ENCODE assay signal across 1 cellular context in the genomic region with DNA sequence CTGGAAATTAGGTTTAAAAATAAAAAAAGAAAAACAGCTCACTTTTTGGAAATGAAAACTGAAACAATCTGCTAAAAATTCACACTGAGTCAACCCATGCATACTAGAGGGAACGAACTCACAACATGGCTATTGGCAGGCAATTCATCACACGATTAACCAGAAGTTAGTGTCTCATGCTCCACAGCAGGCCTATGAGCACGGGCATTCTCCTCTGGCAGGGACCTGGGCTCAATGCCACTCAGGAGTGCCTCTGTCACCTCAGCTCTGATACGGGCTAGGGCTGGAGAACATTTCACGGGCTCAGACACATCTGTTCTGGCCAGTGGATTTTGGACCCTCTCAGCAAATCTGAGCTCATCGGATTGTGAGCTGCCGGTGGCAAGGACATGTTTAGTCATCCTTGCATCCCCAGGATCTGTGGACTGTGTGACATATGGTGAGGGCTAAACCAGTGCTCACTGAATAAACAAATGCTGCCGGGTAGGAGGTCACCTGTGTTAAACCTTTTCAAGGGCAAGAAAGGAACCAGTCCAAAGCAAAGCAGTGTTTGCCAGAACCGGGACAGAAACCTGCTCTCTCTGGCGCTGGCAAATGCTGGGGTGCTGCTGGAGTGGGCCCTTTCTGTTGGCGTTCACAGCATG.
TF ChIP-seq lines count a peak whose summit lies in the region.

No MANE protein-coding gene starts in this region.

TF ChIP-seq in HepG2, 621 proteins besides CTCF, POLR2A, EP300 and RAD21 (continued from another document and continues in another):
- TF ChIP-seq, protein P1, sequence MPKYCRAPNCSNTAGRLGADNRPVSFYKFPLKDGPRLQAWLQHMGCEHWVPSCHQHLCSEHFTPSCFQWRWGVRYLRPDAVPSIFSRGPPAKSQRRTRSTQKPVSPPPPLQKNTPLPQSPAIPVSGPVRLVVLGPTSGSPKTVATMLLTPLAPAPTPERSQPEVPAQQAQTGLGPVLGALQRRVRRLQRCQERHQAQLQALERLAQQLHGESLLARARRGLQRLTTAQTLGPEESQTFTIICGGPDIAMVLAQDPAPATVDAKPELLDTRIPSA (CRISPR knock-in tag; IDR thresholded peaks at IDR 0.05; ENCODE audit: borderline replicate concordance), result no peak
- TF ChIP-seq ZNF251 (CRISPR knock-in tag; IDR thresholded peaks at IDR 0.05) (no peak), ZNF883 (CRISPR knock-in tag; IDR thresholded peaks at IDR 0.05; ENCODE audit: not compliant biosample characterization) (no peak), CHD2 (IDR thresholded peaks at IDR 0.05; ENCODE audit: low read depth, low read length) (no peak), KLF11 (CRISPR knock-in tag; IDR thresholded peaks at IDR 0.05) (no peak), PAWR (CRISPR knock-in tag; IDR thresholded peaks at IDR 0.05; ENCODE audit: borderline replicate concordance) (no peak), KLF9 (CRISPR knock-in tag; IDR thresholded peaks at IDR 0.05; ENCODE audit: low read depth) (no peak), PPARG (CRISPR knock-in tag; conservative IDR thresholded peaks at IDR 0.05) (peak; percentile 89), GATAD1 (CRISPR knock-in tag; IDR thresholded peaks at IDR 0.05) (no peak), NFRKB (IDR thresholded peaks at IDR 0.05) (no peak), REPIN1 (CRISPR knock-in tag; IDR thresholded peaks at IDR 0.05; ENCODE audit: borderline replicate concordance, low read depth) (peak; percentile 77; the same call in 1 of the 2 replicates), KAT2B (IDR thresholded peaks at IDR 0.05; ENCODE audit: borderline replicate concordance, low read depth, low read length) (no peak), ZNF430 (CRISPR knock-in tag; IDR thresholded peaks at IDR 0.05) (peak; percentile 53; the same call in 1 of the 2 replicates), TOPORS (CRISPR knock-in tag; IDR thresholded peaks at IDR 0.05) (no peak), ZNF746 (CRISPR knock-in tag; IDR thresholded peaks at IDR 0.05) (peak; percentile 68; the same call in 1 of the 2 replicates), MED1 (CRISPR knock-in tag; IDR thresholded peaks at IDR 0.05) (peak; percentile 89), SMYD3 (CRISPR knock-in tag; IDR thresholded peaks at IDR 0.05) (no peak), ZNF552 (CRISPR knock-in tag; IDR thresholded peaks at IDR 0.05; ENCODE audit: borderline replicate concordance) (no peak), POGZ (CRISPR knock-in tag; IDR thresholded peaks at IDR 0.05) (peak; percentile 61; the same call in 1 of the 2 replicates), ZNF138 (CRISPR knock-in tag; IDR thresholded peaks at IDR 0.05; ENCODE audit: low read depth) (no peak), POLR2G (IDR thresholded peaks at IDR 0.05; ENCODE audit: low read depth, low read length) (no peak), BRD4 (CRISPR knock-in tag; IDR thresholded peaks at IDR 0.05) (no peak), GABPB1 (CRISPR knock-in tag; IDR thresholded peaks at IDR 0.05) (peak; percentile 38; the same call in 1 of the 2 replicates), MEIS2 (CRISPR knock-in tag; IDR thresholded peaks at IDR 0.05) (peak; percentile 84)
- TF ChIP-seq, protein P2, sequence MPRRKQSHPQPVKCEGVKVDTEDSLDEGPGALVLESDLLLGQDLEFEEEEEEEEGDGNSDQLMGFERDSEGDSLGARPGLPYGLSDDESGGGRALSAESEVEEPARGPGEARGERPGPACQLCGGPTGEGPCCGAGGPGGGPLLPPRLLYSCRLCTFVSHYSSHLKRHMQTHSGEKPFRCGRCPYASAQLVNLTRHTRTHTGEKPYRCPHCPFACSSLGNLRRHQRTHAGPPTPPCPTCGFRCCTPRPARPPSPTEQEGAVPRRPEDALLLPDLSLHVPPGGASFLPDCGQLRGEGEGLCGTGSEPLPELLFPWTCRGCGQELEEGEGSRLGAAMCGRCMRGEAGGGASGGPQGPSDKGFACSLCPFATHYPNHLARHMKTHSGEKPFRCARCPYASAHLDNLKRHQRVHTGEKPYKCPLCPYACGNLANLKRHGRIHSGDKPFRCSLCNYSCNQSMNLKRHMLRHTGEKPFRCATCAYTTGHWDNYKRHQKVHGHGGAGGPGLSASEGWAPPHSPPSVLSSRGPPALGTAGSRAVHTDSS (CRISPR knock-in tag; conservative IDR thresholded peaks at IDR 0.05), result no peak
- TF ChIP-seq, protein P3, sequence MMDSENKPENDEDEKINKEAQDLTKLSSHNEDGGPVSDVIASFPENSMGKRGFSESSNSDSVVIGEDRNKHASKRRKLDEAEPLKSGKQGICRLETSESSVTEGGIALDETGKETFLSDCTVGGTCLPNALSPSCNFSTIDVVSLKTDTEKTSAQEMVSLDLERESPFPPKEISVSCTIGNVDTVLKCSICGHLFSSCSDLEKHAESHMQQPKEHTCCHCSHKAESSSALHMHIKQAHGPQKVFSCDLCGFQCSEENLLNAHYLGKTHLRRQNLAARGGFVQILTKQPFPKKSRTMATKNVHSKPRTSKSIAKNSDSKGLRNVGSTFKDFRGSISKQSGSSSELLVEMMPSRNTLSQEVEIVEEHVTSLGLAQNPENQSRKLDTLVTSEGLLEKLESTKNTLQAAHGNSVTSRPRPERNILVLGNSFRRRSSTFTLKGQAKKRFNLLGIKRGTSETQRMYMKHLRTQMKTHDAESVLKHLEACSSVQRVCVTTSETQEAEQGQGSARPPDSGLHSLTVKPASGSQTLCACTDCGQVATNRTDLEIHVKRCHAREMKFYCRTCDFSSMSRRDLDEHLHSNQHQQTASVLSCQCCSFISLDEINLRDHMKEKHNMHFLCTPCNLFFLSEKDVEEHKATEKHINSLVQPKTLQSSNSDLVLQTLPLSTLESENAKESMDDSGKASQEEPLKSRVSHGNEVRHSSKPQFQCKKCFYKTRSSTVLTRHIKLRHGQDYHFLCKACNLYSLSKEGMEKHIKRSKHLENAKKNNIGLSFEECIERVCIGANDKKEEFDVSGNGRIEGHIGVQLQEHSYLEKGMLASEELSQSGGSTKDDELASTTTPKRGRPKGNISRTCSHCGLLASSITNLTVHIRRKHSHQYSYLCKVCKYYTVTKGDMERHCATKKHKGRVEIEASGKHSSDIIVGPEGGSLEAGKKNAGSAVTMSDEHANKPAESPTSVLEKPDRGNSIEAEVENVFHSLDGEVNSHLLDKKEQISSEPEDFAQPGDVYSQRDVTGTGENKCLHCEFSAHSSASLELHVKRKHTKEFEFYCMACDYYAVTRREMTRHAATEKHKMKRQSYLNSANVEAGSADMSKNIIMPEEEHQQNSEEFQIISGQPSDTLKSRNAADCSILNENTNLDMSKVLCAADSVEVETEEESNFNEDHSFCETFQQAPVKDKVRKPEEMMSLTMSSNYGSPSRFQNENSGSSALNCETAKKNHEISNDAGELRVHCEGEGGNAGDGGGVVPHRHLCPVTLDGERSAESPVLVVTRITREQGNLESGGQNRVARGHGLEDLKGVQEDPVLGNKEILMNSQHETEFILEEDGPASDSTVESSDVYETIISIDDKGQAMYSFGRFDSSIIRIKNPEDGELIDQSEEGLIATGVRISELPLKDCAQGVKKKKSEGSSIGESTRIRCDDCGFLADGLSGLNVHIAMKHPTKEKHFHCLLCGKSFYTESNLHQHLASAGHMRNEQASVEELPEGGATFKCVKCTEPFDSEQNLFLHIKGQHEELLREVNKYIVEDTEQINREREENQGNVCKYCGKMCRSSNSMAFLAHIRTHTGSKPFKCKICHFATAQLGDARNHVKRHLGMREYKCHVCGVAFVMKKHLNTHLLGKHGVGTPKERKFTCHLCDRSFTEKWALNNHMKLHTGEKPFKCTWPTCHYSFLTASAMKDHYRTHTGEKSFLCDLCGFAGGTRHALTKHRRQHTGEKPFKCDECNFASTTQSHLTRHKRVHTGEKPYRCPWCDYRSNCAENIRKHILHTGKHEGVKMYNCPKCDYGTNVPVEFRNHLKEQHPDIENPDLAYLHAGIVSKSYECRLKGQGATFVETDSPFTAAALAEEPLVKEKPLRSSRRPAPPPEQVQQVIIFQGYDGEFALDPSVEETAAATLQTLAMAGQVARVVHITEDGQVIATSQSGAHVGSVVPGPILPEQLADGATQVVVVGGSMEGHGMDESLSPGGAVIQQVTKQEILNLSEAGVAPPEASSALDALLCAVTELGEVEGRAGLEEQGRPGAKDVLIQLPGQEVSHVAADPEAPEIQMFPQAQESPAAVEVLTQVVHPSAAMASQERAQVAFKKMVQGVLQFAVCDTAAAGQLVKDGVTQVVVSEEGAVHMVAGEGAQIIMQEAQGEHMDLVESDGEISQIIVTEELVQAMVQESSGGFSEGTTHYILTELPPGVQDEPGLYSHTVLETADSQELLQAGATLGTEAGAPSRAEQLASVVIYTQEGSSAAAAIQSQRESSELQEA (CRISPR knock-in tag; IDR thresholded peaks at IDR 0.05; ENCODE audit: not compliant biosample characterization), result no peak
- TF ChIP-seq, protein P4, sequence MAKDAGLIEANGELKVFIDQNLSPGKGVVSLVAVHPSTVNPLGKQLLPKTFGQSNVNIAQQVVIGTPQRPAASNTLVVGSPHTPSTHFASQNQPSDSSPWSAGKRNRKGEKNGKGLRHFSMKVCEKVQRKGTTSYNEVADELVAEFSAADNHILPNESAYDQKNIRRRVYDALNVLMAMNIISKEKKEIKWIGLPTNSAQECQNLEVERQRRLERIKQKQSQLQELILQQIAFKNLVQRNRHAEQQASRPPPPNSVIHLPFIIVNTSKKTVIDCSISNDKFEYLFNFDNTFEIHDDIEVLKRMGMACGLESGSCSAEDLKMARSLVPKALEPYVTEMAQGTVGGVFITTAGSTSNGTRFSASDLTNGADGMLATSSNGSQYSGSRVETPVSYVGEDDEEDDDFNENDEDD (CRISPR knock-in tag; IDR thresholded peaks at IDR 0.05; ENCODE audit: borderline replicate concordance), result no peak
- TF ChIP-seq, protein P5, sequence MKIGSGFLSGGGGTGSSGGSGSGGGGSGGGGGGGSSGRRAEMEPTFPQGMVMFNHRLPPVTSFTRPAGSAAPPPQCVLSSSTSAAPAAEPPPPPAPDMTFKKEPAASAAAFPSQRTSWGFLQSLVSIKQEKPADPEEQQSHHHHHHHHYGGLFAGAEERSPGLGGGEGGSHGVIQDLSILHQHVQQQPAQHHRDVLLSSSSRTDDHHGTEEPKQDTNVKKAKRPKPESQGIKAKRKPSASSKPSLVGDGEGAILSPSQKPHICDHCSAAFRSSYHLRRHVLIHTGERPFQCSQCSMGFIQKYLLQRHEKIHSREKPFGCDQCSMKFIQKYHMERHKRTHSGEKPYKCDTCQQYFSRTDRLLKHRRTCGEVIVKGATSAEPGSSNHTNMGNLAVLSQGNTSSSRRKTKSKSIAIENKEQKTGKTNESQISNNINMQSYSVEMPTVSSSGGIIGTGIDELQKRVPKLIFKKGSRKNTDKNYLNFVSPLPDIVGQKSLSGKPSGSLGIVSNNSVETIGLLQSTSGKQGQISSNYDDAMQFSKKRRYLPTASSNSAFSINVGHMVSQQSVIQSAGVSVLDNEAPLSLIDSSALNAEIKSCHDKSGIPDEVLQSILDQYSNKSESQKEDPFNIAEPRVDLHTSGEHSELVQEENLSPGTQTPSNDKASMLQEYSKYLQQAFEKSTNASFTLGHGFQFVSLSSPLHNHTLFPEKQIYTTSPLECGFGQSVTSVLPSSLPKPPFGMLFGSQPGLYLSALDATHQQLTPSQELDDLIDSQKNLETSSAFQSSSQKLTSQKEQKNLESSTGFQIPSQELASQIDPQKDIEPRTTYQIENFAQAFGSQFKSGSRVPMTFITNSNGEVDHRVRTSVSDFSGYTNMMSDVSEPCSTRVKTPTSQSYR (CRISPR knock-in tag; IDR thresholded peaks at IDR 0.05; ENCODE audit: borderline replicate concordance), result no peak
- TF ChIP-seq, protein P6, sequence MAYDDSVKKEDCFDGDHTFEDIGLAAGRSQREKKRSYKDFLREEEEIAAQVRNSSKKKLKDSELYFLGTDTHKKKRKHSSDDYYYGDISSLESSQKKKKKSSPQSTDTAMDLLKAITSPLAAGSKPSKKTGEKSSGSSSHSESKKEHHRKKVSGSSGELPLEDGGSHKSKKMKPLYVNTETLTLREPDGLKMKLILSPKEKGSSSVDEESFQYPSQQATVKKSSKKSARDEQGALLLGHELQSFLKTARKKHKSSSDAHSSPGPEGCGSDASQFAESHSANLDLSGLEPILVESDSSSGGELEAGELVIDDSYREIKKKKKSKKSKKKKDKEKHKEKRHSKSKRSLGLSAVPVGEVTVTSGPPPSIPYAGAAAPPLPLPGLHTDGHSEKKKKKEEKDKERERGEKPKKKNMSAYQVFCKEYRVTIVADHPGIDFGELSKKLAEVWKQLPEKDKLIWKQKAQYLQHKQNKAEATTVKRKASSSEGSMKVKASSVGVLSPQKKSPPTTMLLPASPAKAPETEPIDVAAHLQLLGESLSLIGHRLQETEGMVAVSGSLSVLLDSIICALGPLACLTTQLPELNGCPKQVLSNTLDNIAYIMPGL (CRISPR knock-in tag; IDR thresholded peaks at IDR 0.05; ENCODE audit: borderline replicate concordance in 1 of 2, low read depth in 1 of 2), result no peak
- TF ChIP-seq, protein P7, sequence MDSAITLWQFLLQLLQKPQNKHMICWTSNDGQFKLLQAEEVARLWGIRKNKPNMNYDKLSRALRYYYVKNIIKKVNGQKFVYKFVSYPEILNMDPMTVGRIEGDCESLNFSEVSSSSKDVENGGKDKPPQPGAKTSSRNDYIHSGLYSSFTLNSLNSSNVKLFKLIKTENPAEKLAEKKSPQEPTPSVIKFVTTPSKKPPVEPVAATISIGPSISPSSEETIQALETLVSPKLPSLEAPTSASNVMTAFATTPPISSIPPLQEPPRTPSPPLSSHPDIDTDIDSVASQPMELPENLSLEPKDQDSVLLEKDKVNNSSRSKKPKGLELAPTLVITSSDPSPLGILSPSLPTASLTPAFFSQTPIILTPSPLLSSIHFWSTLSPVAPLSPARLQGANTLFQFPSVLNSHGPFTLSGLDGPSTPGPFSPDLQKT (CRISPR knock-in tag; IDR thresholded peaks at IDR 0.05; ENCODE audit: borderline replicate concordance), result no peak
- TF ChIP-seq, protein P8, sequence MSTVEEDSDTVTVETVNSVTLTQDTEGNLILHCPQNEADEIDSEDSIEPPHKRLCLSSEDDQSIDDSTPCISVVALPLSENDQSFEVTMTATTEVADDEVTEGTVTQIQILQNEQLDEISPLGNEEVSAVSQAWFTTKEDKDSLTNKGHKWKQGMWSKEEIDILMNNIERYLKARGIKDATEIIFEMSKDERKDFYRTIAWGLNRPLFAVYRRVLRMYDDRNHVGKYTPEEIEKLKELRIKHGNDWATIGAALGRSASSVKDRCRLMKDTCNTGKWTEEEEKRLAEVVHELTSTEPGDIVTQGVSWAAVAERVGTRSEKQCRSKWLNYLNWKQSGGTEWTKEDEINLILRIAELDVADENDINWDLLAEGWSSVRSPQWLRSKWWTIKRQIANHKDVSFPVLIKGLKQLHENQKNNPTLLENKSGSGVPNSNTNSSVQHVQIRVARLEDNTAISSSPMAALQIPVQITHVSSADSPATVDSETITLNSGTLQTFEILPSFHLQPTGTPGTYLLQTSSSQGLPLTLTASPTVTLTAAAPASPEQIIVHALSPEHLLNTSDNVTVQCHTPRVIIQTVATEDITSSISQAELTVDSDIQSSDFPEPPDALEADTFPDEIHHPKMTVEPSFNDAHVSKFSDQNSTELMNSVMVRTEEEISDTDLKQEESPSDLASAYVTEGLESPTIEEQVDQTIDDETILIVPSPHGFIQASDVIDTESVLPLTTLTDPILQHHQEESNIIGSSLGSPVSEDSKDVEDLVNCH (CRISPR knock-in tag; IDR thresholded peaks at IDR 0.05), result no peak
- TF ChIP-seq, protein P9, sequence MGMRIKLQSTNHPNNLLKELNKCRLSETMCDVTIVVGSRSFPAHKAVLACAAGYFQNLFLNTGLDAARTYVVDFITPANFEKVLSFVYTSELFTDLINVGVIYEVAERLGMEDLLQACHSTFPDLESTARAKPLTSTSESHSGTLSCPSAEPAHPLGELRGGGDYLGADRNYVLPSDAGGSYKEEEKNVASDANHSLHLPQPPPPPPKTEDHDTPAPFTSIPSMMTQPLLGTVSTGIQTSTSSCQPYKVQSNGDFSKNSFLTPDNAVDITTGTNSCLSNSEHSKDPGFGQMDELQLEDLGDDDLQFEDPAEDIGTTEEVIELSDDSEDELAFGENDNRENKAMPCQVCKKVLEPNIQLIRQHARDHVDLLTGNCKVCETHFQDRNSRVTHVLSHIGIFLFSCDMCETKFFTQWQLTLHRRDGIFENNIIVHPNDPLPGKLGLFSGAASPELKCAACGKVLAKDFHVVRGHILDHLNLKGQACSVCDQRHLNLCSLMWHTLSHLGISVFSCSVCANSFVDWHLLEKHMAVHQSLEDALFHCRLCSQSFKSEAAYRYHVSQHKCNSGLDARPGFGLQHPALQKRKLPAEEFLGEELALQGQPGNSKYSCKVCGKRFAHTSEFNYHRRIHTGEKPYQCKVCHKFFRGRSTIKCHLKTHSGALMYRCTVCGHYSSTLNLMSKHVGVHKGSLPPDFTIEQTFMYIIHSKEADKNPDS (CRISPR knock-in tag; IDR thresholded peaks at IDR 0.05), result no peak
